In the genomic region with DNA sequence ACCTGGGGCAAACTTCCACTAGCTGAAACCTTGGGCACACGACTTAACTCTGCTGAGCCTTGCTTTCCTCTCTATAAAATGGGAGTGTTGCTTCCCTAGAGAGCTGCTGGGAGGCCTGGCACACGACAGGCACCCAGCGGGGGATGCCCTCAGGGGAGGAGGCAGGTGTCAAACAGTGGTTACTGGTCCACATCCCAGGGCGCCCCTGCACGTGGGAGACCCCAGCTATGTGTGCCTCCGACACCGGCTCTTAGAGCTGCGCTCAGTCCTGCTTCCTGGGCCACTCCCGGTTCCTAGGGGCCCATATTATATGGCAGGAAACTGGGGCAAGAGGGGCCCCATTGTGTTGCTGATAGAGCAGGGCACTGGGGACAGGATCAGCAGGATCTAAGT, we compare ENCODE assay signal across 14 cellular contexts. TPM values are rescaled to one million over a fixed set of nuclear protein-coding genes. Genes with fewer than 3 reads are reported as not detected.
A peak's percentile ranks its signal among the peaks of the same experiment; 100 is the strongest.
DNase-seq lines count a peak whose midpoint lies in the region; ATAC-seq and TF ChIP-seq lines count a peak whose summit lies in the region.
"Had no signal": no experiment of that assay in that cellular context is flagged by ENCODE, and none has a peak within 500 bp of the region (broad histone marks: within the 10 kb centered on the region; RNA-seq: fewer than 3 reads in every experiment).

No MANE protein-coding gene starts in this region.

- peaks cover 14% of the 10 kb centered on the region for H3K36me3 Mint-ChIP-seq in MCF 10A (ENCODE audit: insufficient read depth, unreplicated experiment)
- peaks cover 5 to 18% (median 6%) of the 10 kb centered on the region in 3 donors for H3K36me3 Mint-ChIP-seq in CD8-positive, alpha-beta memory T cell

- no peak for TF ChIP-seq POLR2A in breast epithelium (IDR thresholded peaks at IDR 0.05)

- no peaks in the 10 kb centered on the region for H3K27me3 Mint-ChIP-seq in MCF 10A (ENCODE audit: insufficient read depth, unreplicated experiment)
- H3K27me3 Mint-ChIP-seq in CD8-positive, alpha-beta memory T cell: no peaks in the 10 kb centered on the region
- H3K27me3 Mint-ChIP-seq in stimulated activated naive CD8-positive, alpha-beta T cell treated with anti-CD3 and anti-CD28 coated beads, Interleukin-15, amount 100 ng/mL, for 72 hours: no peaks in the 10 kb centered on the region

- peaks cover 0 to 6% of the 10 kb centered on the region in 2 donors for H3K4me1 ChIP-seq in breast epithelium
- H3K4me1 ChIP-seq in duodenal mucosa (ENCODE audit: control insufficient read depth in 1 of 2, insufficient read depth in 2 of 2, low read length in 2 of 2): peaks cover 0 to 5% of the 10 kb centered on the region in 2 donors
- H3K4me1 ChIP-seq in psoas muscle: no peaks in the 10 kb centered on the region
- H3K4me1 ChIP-seq in CD8-positive, alpha-beta memory T cell (ENCODE audit: insufficient read depth, low read length): no peaks in the 10 kb centered on the region

- H3K27me3 ChIP-seq in breast epithelium (no peaks in the 10 kb centered on the region), duodenal mucosa (ENCODE audit: control insufficient read depth in 1 of 2, insufficient read depth in 2 of 2, low read length in 2 of 2) (no peaks in the 10 kb centered on the region), psoas muscle (ENCODE audit: insufficient read depth in 3 of 3, low read length in 2 of 3) (no peaks in the 10 kb centered on the region)
- no peaks in the 10 kb centered on the region for H3K27me3 ChIP-seq in CD8-positive, alpha-beta memory T cell (ENCODE audit: insufficient read depth, low read length, poor library complexity, severe bottlenecking)
- H3K27me3 ChIP-seq: BLaER1 treated with 17β-estradiol and CSF1 and Interleukin-3, amounts not matched to agents 10 nM and 100 nM had no signal

- no peak for TF ChIP-seq EP300 in Ishikawa (IDR thresholded peaks at IDR 0.05; ENCODE audit: borderline replicate concordance)

- H3K9ac ChIP-seq in duodenal mucosa (ENCODE audit: low read depth in 1 of 2, low read length in 2 of 2): no peak overlapping the region
- H3K9ac ChIP-seq: BLaER1 treated with 17β-estradiol and CSF1 and Interleukin-3, amounts not matched to agents 10 nM and 100 nM had no signal

- DNase-seq in MCF 10A (ENCODE audit: unreplicated experiment): no peak
- no peak for DNase-seq in breast epithelium (ENCODE audit: low spot score in 2 of 2)
- DNase-seq in psoas muscle: peak; percentile 2 to 26
- DNase-seq in cortex of kidney (lab: John Stamatoyannopoulos, UW): no peak
- no peak for DNase-seq in CD8-positive, alpha-beta memory T cell
- DNase-seq in stimulated activated naive CD8-positive, alpha-beta T cell treated with anti-CD3 and anti-CD28 coated beads, Interleukin-15, amount 100 ng/mL, for 72 hours: no peak
- DNase-seq: DND-41, KG1, NCI-H187, NCI-H446 had no signal

- intact Hi-C loops in MCF 10A (cut with micrococcal nuclease) (loop anchor here (5.0 kb wide), 1 partner anchor 72 kb away; no protein-coding TSS in a partner anchor), breast epithelium (cut with DNase I; ENCODE audit: low total_unique reads) (no loop called here), psoas muscle (cut with DNase I) (no loop called here)

- H3K4me3 Mint-ChIP-seq in MCF 10A (ENCODE audit: unreplicated experiment): no peak overlapping the region
- H3K4me3 Mint-ChIP-seq in CD8-positive, alpha-beta memory T cell: no peak overlapping the region
- no peak overlapping the region for H3K4me3 Mint-ChIP-seq in stimulated activated naive CD8-positive, alpha-beta T cell treated with anti-CD3 and anti-CD28 coated beads, Interleukin-15, amount 100 ng/mL, for 72 hours

- no TSS peak for BruUV-seq in MCF 10A (replicated peaks; lab: Mats Ljungman, UMichigan)

- ATAC-seq in psoas muscle: no peak
- no peak for ATAC-seq in stimulated activated naive CD8-positive, alpha-beta T cell treated with anti-CD3 and anti-CD28 coated beads, Interleukin-15, amount 100 ng/mL, for 72 hours
- ATAC-seq: A549 had no signal

- H3K4me3 ChIP-seq in breast epithelium: no peak overlapping the region
- no peak overlapping the region for H3K4me3 ChIP-seq in duodenal mucosa (ENCODE audit: low read depth in 1 of 2, low read length in 2 of 2)
- H3K4me3 ChIP-seq in psoas muscle: no peak overlapping the region
- no peak overlapping the region for H3K4me3 ChIP-seq in CD8-positive, alpha-beta memory T cell (ENCODE audit: low read length)
- H3K4me3 ChIP-seq: A549; BLaER1 treated with 17β-estradiol and CSF1 and Interleukin-3, amounts not matched to agents 10 nM and 100 nM had no signal

- POLR2A ChIA-PET in MCF 10A (lab: Yijun Ruan, JAX): interaction anchor here (1.0 kb wide), 1 partner anchor 31 kb away, joined by 3 read pairs; no protein-coding TSS in a partner anchor
- POLR2A ChIA-PET in CD8-positive, alpha-beta memory T cell (lab: Charles Lee): no interaction called here

- H3K27ac ChIP-seq in breast epithelium: no peak overlapping the region
- peak overlapping the region; percentile 32 for H3K27ac ChIP-seq in duodenal mucosa (ENCODE audit: low read depth, low read length)
- no peak overlapping the region for H3K27ac ChIP-seq in psoas muscle
- H3K27ac ChIP-seq in CD8-positive, alpha-beta memory T cell (ENCODE audit: low read depth, low read length): no peak overlapping the region
- H3K27ac ChIP-seq: A549; BLaER1 treated with 17β-estradiol and CSF1 and Interleukin-3, amounts not matched to agents 10 nM and 100 nM had no signal

- H3K27ac Mint-ChIP-seq in MCF 10A (ENCODE audit: low read depth, unreplicated experiment): peak overlapping the region; percentile 3
- no peak overlapping the region for H3K27ac Mint-ChIP-seq in CD8-positive, alpha-beta memory T cell
- peak overlapping the region in 1 of 2 donors; percentile 19 for H3K27ac Mint-ChIP-seq in stimulated activated naive CD8-positive, alpha-beta T cell treated with anti-CD3 and anti-CD28 coated beads, Interleukin-15, amount 100 ng/mL, for 72 hours

- H3K4me1 Mint-ChIP-seq in MCF 10A (ENCODE audit: insufficient read depth, unreplicated experiment): peaks cover 19% of the 10 kb centered on the region
- peaks cover 7 to 19% (median 12%) of the 10 kb centered on the region in 3 donors for H3K4me1 Mint-ChIP-seq in CD8-positive, alpha-beta memory T cell
- H3K4me1 Mint-ChIP-seq in stimulated activated naive CD8-positive, alpha-beta T cell treated with anti-CD3 and anti-CD28 coated beads, Interleukin-15, amount 100 ng/mL, for 72 hours: peaks cover 22% of the 10 kb centered on the region

- 83 to 93% (median 89%) methylated on average over 9 of the region's 9 CpGs for WGBS in psoas muscle, 3 donors

- TF ChIP-seq RAD21 in Ishikawa (IDR thresholded peaks at IDR 0.05; ENCODE audit: low read depth): no peak

- CTCF ChIA-PET in MCF 10A (lab: Yijun Ruan, JAX): interaction anchor here (0.7 to 1.1 kb wide), 3 partner anchors 127 to 176 kb away, joined by 3 to 5 read pairs (median 3); no protein-coding TSS in a partner anchor
- CTCF ChIA-PET in CD8-positive, alpha-beta memory T cell (lab: Charles Lee): no interaction called here

- H3K9me3 ChIP-seq in breast epithelium (peaks cover under 1 to 2% of the 10 kb centered on the region in 2 donors), duodenal mucosa (ENCODE audit: control insufficient read depth in 1 of 2, low read length in 2 of 2) (no peaks in the 10 kb centered on the region), psoas muscle (peaks cover 4% of the 10 kb centered on the region)
- H3K9me3 ChIP-seq in CD8-positive, alpha-beta memory T cell (ENCODE audit: low read length): no peaks in the 10 kb centered on the region
- H3K9me3 ChIP-seq: A549 had no signal

- H3K36me3 ChIP-seq in breast epithelium (no peaks in the 10 kb centered on the region), duodenal mucosa (ENCODE audit: control insufficient read depth in 1 of 2, insufficient read depth in 2 of 2, low read length in 2 of 2) (peaks cover 0 to 17% of the 10 kb centered on the region in 2 donors), psoas muscle (ENCODE audit: insufficient read depth in 1 of 2, low read depth in 1 of 2) (no peaks in the 10 kb centered on the region)
- no peaks in the 10 kb centered on the region for H3K36me3 ChIP-seq in CD8-positive, alpha-beta memory T cell (ENCODE audit: insufficient read depth, low read length)

- no peak for TF ChIP-seq CTCF in MCF 10A (IDR thresholded peaks at IDR 0.05; ENCODE audit: unreplicated experiment)
- TF ChIP-seq CTCF in breast epithelium (IDR thresholded peaks at IDR 0.05): no peak
- TF ChIP-seq CTCF in psoas muscle (IDR thresholded peaks at IDR 0.05): no peak

- no peaks in the 10 kb centered on the region for H3K9me3 Mint-ChIP-seq in MCF 10A (ENCODE audit: unreplicated experiment)
- peaks cover 0 to 5% (median 0%) of the 10 kb centered on the region in 5 donors for H3K9me3 Mint-ChIP-seq in CD8-positive, alpha-beta memory T cell
- H3K9me3 Mint-ChIP-seq in stimulated activated naive CD8-positive, alpha-beta T cell treated with anti-CD3 and anti-CD28 coated beads, Interleukin-15, amount 100 ng/mL, for 72 hours: peaks cover 4 to 5% of the 10 kb centered on the region in 2 donors

TF ChIP-seq in Ishikawa, 13 proteins besides CTCF, POLR2A, EP300 and RAD21:
- TF ChIP-seq FOXM1 (IDR thresholded peaks at IDR 0.05; ENCODE audit: borderline replicate concordance, low read depth) (no peak), TAF1 (IDR thresholded peaks at IDR 0.05; ENCODE audit: low read depth) (no peak), MAX (IDR thresholded peaks at IDR 0.05) (peak; percentile 15; the same call in 1 of the 2 replicates), YY1 (IDR thresholded peaks at IDR 0.05; ENCODE audit: low read depth) (no peak), EGR1 (IDR thresholded peaks at IDR 0.05) (no peak), TCF12 (IDR thresholded peaks at IDR 0.05; ENCODE audit: low read depth) (0 out of 2 replicates have a peak, but pooled peaks have one; percentile 10), USF1 (IDR thresholded peaks at IDR 0.05) (no peak)

RNA-seq across cellular contexts. Expression of gene CHGA, which starts 47.3 kb away (rescaled TPM):
- total RNA-seq in MCF 10A (2022) (0.35 TPM in 1 of 2 replicates, not detected in the other), breast epithelium (1 to 10 TPM in 1 of 3 donors, under 1 TPM in 1, not detected in 1; 0.98 to 1.3 TPM), psoas muscle (under 1 TPM in 1 of 4 donors, not detected in 3; 0.87 TPM)
- polyA plus RNA-seq in psoas muscle: under 1 TPM; 0.04 to 0.16 (median 0.14) TPM
- not detected for total RNA-seq in CD8-positive, alpha-beta memory T cell
- not detected for polyA plus RNA-seq in CD8-positive, alpha-beta memory T cell

Comparison
In these comparisons a context has a peak if more than half of its experiments do, and no peak if none do; other contexts are left out.
1. DNase-seq: peak in psoas muscle (2 of 2); none in MCF 10A (single experiment), breast epithelium (0 of 2), cortex of kidney (single experiment), CD8-positive, alpha-beta memory T cell (0 of 5) and stimulated activated naive CD8-positive, alpha-beta T cell treated with anti-CD3 and anti-CD28 coated beads, Interleukin-15, amount 100 ng/mL, for 72 hours (0 of 2).